8 cellular contexts compared by ENCODE assay signal in the genomic region with DNA sequence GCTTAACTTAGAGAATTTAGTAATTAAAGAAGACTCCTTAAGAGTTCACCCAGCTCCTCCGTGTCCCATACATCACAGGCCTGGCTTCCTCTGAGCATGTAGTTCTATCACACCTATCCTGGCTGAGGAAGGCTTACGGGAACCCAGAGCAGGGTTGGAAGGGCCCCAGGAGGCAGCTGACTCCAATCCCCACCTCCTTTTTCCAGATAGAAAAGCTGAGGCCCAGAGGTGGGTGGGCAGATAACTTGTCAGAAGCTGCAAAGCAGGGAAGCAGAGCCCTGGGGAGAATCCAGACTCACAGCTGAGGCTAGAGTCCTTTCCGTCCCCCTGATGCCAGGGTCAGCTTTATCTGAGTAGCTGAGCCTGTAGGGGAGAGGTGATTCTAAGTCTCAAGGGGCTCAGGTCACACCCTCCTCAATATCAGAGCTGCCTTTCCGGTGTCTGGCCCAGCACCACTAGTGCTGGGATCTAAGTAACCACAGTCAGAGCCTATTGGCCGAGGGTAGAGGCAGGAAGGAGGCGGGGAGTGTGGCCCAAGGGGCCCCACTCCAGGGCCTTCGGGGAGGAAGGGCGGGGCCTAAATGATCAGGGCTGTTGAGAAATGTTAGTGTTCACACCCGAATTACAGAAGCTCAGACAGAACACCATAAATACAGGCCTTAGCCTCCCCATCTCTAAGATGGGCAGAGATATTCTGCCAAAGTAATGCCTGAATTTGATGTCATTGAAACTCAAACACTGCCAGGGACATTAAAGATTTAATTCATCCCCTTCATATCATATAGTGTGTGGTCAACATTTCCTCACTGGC. TPM values are rescaled to one million over a fixed set of nuclear protein-coding genes. Genes with fewer than 3 reads are reported as not detected.
A peak's percentile ranks its signal among the peaks of the same experiment; 100 is the strongest.
DNase-seq lines count a peak whose midpoint lies in the region; ATAC-seq and TF ChIP-seq lines count a peak whose summit lies in the region.

No MANE protein-coding gene starts in this region.

- no peak for TF ChIP-seq CTCF in choroid plexus epithelial cell (conservative IDR thresholded peaks at IDR 0.05; ENCODE audit: low read depth, low read length)
- no peak for TF ChIP-seq CTCF in mesothelial cell of epicardium (IDR thresholded peaks at IDR 0.05; ENCODE audit: unreplicated experiment)

- no peak overlapping the region for H3K4me3 Mint-ChIP-seq in mesothelial cell of epicardium
- H3K4me3 Mint-ChIP-seq in stimulated activated effector memory CD8-positive, alpha-beta T cell treated with anti-CD3 and anti-CD28 coated beads, Interleukin-12 subunit alpha, Interleukin-12 subunit beta, amount 100 ng/mL, for 72 hours = peak overlapping the region; percentile 72

- no peaks in the 10 kb centered on the region for H3K9me3 Mint-ChIP-seq in mesothelial cell of epicardium
- H3K9me3 Mint-ChIP-seq in stimulated activated effector memory CD8-positive, alpha-beta T cell treated with anti-CD3 and anti-CD28 coated beads, Interleukin-12 subunit alpha, Interleukin-12 subunit beta, amount 100 ng/mL, for 72 hours = no peaks in the 10 kb centered on the region

- no peak overlapping the region for H3K4me3 ChIP-seq in choroid plexus epithelial cell (ENCODE audit: low read depth, low read length)

- H3K27ac Mint-ChIP-seq in mesothelial cell of epicardium = peak overlapping the region; percentile 21
- H3K27ac Mint-ChIP-seq in stimulated activated effector memory CD8-positive, alpha-beta T cell treated with anti-CD3 and anti-CD28 coated beads, Interleukin-12 subunit alpha, Interleukin-12 subunit beta, amount 100 ng/mL, for 72 hours = peak overlapping the region; percentile 83

- peak; percentile 79 for ATAC-seq in GM21381 (IDR thresholded peaks at IDR 0.05; ENCODE audit: unreplicated experiment)
- peak; percentile 89 to 91 for ATAC-seq in activated CD4-positive, CD25-positive, alpha-beta regulatory T cell treated with anti-CD3 and anti-CD28 coated beads, Interleukin-2, amount 50 U/mL, for 24 hours
- ATAC-seq in stimulated activated effector memory CD8-positive, alpha-beta T cell treated with anti-CD3 and anti-CD28 coated beads, Interleukin-12 subunit alpha, Interleukin-12 subunit beta, amount 100 ng/mL, for 72 hours = peak; percentile 94

- no peaks in the 10 kb centered on the region for H3K36me3 Mint-ChIP-seq in mesothelial cell of epicardium
- H3K36me3 Mint-ChIP-seq in stimulated activated effector memory CD8-positive, alpha-beta T cell treated with anti-CD3 and anti-CD28 coated beads, Interleukin-12 subunit alpha, Interleukin-12 subunit beta, amount 100 ng/mL, for 72 hours = peaks cover 67% of the 10 kb centered on the region

- no peaks in the 10 kb centered on the region for H3K27me3 Mint-ChIP-seq in mesothelial cell of epicardium (ENCODE audit: low read depth)

- peaks cover 11% of the 10 kb centered on the region for H3K4me1 Mint-ChIP-seq in mesothelial cell of epicardium
- H3K4me1 Mint-ChIP-seq in stimulated activated effector memory CD8-positive, alpha-beta T cell treated with anti-CD3 and anti-CD28 coated beads, Interleukin-12 subunit alpha, Interleukin-12 subunit beta, amount 100 ng/mL, for 72 hours = peaks cover 80% of the 10 kb centered on the region

- DNase-seq in CD1c-positive myeloid dendritic cell (ENCODE audit: extremely low spot score) = peak; percentile 86
- peak; percentile 57 for DNase-seq in HPDE6-E6E7 (ENCODE audit: extremely low spot score)
- DNase-seq in choroid plexus epithelial cell (ENCODE audit: low read depth) = peak; percentile 78
- DNase-seq in mesothelial cell of epicardium (ENCODE audit: low spot score in 2 of 2, unreplicated experiment in 2 of 2) = no peak
- peak; percentile 61 to 87 for DNase-seq in stimulated activated effector memory CD8-positive, alpha-beta T cell treated with anti-CD3 and anti-CD28 coated beads, Interleukin-12 subunit alpha, Interleukin-12 subunit beta, amount 100 ng/mL, for 72 hours (ENCODE audit: low spot score in 2 of 2)
- DNase-seq in COLO829 (ENCODE audit: low spot score) = no peak

RNA-seq across cellular contexts. Expression of gene CCDC69, which starts 9.9 kb away (rescaled TPM):
- 4.7 to 5.5 TPM (median 4.8 TPM) in 3 replicates for total RNA-seq in mesothelial cell of epicardium

RNA-seq across cellular contexts. Expression of gene GM2A, which starts 39.0 kb away (rescaled TPM):
- 41.8 to 42.9 TPM (median 42.7 TPM) in 3 replicates for total RNA-seq in mesothelial cell of epicardium

RNA-seq across cellular contexts. Expression of gene ANXA6, which starts 56.4 kb away (rescaled TPM):
- 178 to 197 TPM (median 186 TPM) in 3 replicates for total RNA-seq in mesothelial cell of epicardium

Comparison
In these comparisons a context has a peak if more than half of its experiments do, and no peak if none do; other contexts are left out.
1. DNase-seq: peak in CD1c-positive myeloid dendritic cell (single experiment), HPDE6-E6E7 (single experiment), choroid plexus epithelial cell (single experiment) and stimulated activated effector memory CD8-positive, alpha-beta T cell treated with anti-CD3 and anti-CD28 coated beads, Interleukin-12 subunit alpha, Interleukin-12 subunit beta, amount 100 ng/mL, for 72 hours (2 of 2); none in mesothelial cell of epicardium (0 of 2) and COLO829 (single experiment).
2. Peak in every context shown above with its lines, with median percentiles within 50 percentile points of each other: ATAC-seq.